8 cellular contexts compared by ENCODE assay signal in the genomic region with DNA sequence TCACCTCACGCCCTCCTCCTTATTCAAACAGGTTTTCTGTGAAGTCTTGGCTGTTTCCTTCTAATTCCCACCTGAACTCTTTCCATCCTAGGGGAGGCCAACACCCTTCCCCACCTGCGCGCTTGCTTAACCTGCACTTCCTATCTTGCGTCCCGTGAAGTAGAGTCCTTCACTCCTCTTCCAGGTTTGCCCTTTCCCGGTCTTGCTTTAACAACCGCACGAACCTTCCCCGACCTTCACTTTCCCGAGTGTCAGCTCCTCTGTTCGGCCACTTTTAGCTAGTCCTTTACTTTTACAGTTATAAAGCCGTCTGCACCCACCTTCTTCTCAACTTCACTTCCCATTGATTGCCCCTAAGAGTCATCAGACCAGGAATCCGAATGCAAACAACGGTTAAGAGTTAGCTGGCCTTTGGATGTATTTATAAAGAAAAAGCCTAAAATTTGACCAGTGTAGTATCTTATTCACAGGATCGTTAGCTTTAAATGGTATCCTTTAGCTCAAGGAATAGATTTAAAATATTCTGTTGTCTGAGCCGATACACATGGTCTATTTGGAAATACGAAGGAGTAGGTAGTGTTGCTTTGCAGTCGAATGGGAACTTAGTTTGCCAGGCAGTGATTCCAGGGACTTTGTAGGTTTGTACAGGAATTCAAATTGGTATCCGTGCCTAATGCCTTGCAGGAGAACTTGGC. TPM values are rescaled to one million over a fixed set of nuclear protein-coding genes. Genes with fewer than 3 reads are reported as not detected.
DNase-seq lines count a peak whose midpoint lies in the region; ATAC-seq, FAIRE-seq and TF ChIP-seq lines count a peak whose summit lies in the region.

No MANE protein-coding gene starts in this region.

- CTCF ChIA-PET in A673 (lab: Charles Lee) = no interaction called here
- CTCF ChIA-PET in endothelial cell of umbilical vein (lab: Charles Lee) = interaction anchor here (0.9 to 3.4 kb wide), 9 partner anchors 27 to 606 kb away, joined by 3 to 59 read pairs (median 4); partner anchors contain the start of genes DTL and INTS7

- POLR2A ChIA-PET in A673 (lab: Charles Lee; ENCODE audit: low non-redundant PET) (no interaction called here), endothelial cell of umbilical vein (lab: Charles Lee) (interaction anchor here (1.2 kb wide), 1 partner anchor 215 kb away, joined by 3 read pairs; no protein-coding TSS in a partner anchor)

- H2AFZ ChIP-seq in endothelial cell of umbilical vein (ENCODE audit: low read depth, low read length) (peak overlapping the region; percentile 77), neural cell (ENCODE audit: low read depth, low read length) (peak overlapping the region; percentile 4)

- H3K4me2 ChIP-seq in endothelial cell of umbilical vein (ENCODE audit: insufficient read depth, low read length) = peak overlapping the region; percentile 89
- H3K4me2 ChIP-seq in neural cell (ENCODE audit: low read length) = peak overlapping the region; percentile 46

- TF ChIP-seq RAD21 in neural cell (conservative IDR thresholded peaks at IDR 0.05) = no peak

- no peak for TF ChIP-seq CTCF in A673 (conservative IDR thresholded peaks at IDR 0.05; ENCODE audit: low read depth, low read length)
- TF ChIP-seq CTCF in endothelial cell of umbilical vein (IDR thresholded peaks at IDR 0.05; ENCODE audit: extremely low read depth in 1 of 2, insufficient read depth in 1 of 2, low read depth in 1 of 2, low read length in 2 of 2) = no peak
- no peak for TF ChIP-seq CTCF in neural cell (IDR thresholded peaks at IDR 0.05; ENCODE audit: poor library complexity, severe bottlenecking)

- H3K4me3 ChIP-seq in A673 (ENCODE audit: low read depth, low read length, poor library complexity, severe bottlenecking) = peak overlapping the region; percentile 93
- H3K4me3 ChIP-seq in endothelial cell of umbilical vein (replicated peaks in 1 of 3; ENCODE audit: insufficient read depth in 1 of 3, low read depth in 1 of 3, low read length in 3 of 3) = peak overlapping the region; percentile 63 to 86 (median 85)
- H3K4me3 ChIP-seq in neural cell (ENCODE audit: low read length) = peak overlapping the region; percentile 81

- H3K79me2 ChIP-seq in endothelial cell of umbilical vein (ENCODE audit: control insufficient read depth, insufficient read depth, low read length) = peaks cover 37% of the 10 kb centered on the region
- H3K79me2 ChIP-seq in neural cell (replicated peaks; ENCODE audit: insufficient read depth, low read length) = no peaks in the 10 kb centered on the region

- no peaks in the 10 kb centered on the region for H3K9me3 ChIP-seq in A673 (ENCODE audit: low read depth, low read length, poor library complexity, severe bottlenecking)
- H3K9me3 ChIP-seq in endothelial cell of umbilical vein (replicated peaks; ENCODE audit: control insufficient read depth, insufficient read depth, low read length) = no peaks in the 10 kb centered on the region
- no peaks in the 10 kb centered on the region for H3K9me3 ChIP-seq in neural cell (ENCODE audit: low read length)

- FAIRE-seq in GM18507 (lab: Jason Lieb, UNC) (peak; percentile 9), endothelial cell of umbilical vein (lab: Jason Lieb, UNC) (peak; percentile 46)

- no peaks in the 10 kb centered on the region for H3K9me2 ChIP-seq in neural cell (ENCODE audit: insufficient read depth, low read length)

- H3K27ac ChIP-seq in A673 (ENCODE audit: low read depth, low read length, poor library complexity, severe bottlenecking) (peak overlapping the region; percentile 87), endothelial cell of umbilical vein (ENCODE audit: insufficient read depth, low read depth, low read length) (peak overlapping the region; percentile 44), neural cell (ENCODE audit: low read length) (no peak overlapping the region)

- no peak for ATAC-seq in GM19463 (IDR thresholded peaks at IDR 0.05; ENCODE audit: unreplicated experiment)
- no peak for ATAC-seq in HG03135 (IDR thresholded peaks at IDR 0.05; ENCODE audit: unreplicated experiment)

- H3K36me3 ChIP-seq in A673 (ENCODE audit: insufficient read depth, low read length, poor library complexity, severe bottlenecking) (no peaks in the 10 kb centered on the region), endothelial cell of umbilical vein (ENCODE audit: control insufficient read depth in 2 of 2, extremely low read depth in 1 of 2, insufficient read depth in 2 of 2, low read length in 2 of 2) (no peaks in the 10 kb centered on the region), neural cell (ENCODE audit: insufficient read depth, low read length) (no peaks in the 10 kb centered on the region)

- BruUV-seq in A673 (replicated peaks; lab: Mats Ljungman, UMichigan) (no TSS peak), endothelial cell of umbilical vein (replicated peaks; lab: Mats Ljungman, UMichigan) (no TSS peak)

- H3K27me3 ChIP-seq in A673 (replicated peaks; ENCODE audit: insufficient read depth, low read depth, low read length, poor library complexity) (no peaks in the 10 kb centered on the region), endothelial cell of umbilical vein (ENCODE audit: control insufficient read depth in 2 of 2, insufficient read depth in 2 of 2, low read length in 2 of 2) (no peaks in the 10 kb centered on the region), neural cell (ENCODE audit: insufficient read depth, low read depth, low read length) (no peaks in the 10 kb centered on the region)

- H3K4me1 ChIP-seq in A673 (ENCODE audit: insufficient read depth, low read length, poor library complexity, severe bottlenecking) (peaks cover 28% of the 10 kb centered on the region), endothelial cell of umbilical vein (ENCODE audit: control insufficient read depth, extremely low read depth, insufficient read depth, low read length) (peaks cover 33% of the 10 kb centered on the region)

- intact Hi-C loops in A673 (cut with micrococcal nuclease; ENCODE audit: unreplicated experiment) (loop anchor here (5.0 kb wide), 1 partner anchor 609 kb away; the partner anchor contains the start of gene NEK2), endothelial cell of umbilical vein (cut with micrococcal nuclease) (no loop called here)

- DNase-seq in A673 (ENCODE audit: low spot score) (no peak), GM18507 (ENCODE audit: extremely low spot score, insufficient read length, low read depth) (no peak), SHP77 treated with DMSO at 0.1 percent for 48 hours (lab: John Stamatoyannopoulos, UW) (peak; percentile 19), endothelial cell of umbilical vein (ENCODE audit: low read depth, low spot score) (peak; percentile 59), GOT3 (lab: John Stamatoyannopoulos, UW) (no peak)

- no peaks in the 10 kb centered on the region for H3F3A ChIP-seq in neural cell (ENCODE audit: insufficient read depth, low read length, poor library complexity, severe bottlenecking)

- peak overlapping the region; percentile 66 for H3K9ac ChIP-seq in endothelial cell of umbilical vein (replicated peaks; ENCODE audit: extremely low read depth, insufficient read depth, low read length)
- peak overlapping the region; percentile 66 for H3K9ac ChIP-seq in neural cell (ENCODE audit: low read length)

- dilution Hi-C loops in endothelial cell of umbilical vein (cut with MboI; ENCODE audit: extremely low pct_ligation_motif_present, low sequenced_read_pairs) = no loop called here

- TF ChIP-seq EP300 in neural cell (conservative IDR thresholded peaks at IDR 0.05; ENCODE audit: poor library complexity, severe bottlenecking) = no peak

- H3K9me1 ChIP-seq in endothelial cell of umbilical vein (replicated peaks; ENCODE audit: control insufficient read depth, extremely low read depth, insufficient read depth, low read length) = peaks cover 2% of the 10 kb centered on the region

- H4K20me1 ChIP-seq in endothelial cell of umbilical vein (replicated peaks; ENCODE audit: control insufficient read depth, extremely low read depth, insufficient read depth, low read length) (no peaks in the 10 kb centered on the region), neural cell (ENCODE audit: insufficient read depth) (no peaks in the 10 kb centered on the region)

- TF ChIP-seq POLR2A in endothelial cell of umbilical vein (IDR thresholded peaks at IDR 0.05; ENCODE audit: low read depth, low read length) = no peak

TF ChIP-seq in endothelial cell of umbilical vein, 7 proteins besides CTCF, POLR2A, EP300 and RAD21:
- TF ChIP-seq, protein P1, sequence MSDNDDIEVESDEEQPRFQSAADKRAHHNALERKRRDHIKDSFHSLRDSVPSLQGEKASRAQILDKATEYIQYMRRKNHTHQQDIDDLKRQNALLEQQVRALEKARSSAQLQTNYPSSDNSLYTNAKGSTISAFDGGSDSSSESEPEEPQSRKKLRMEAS (IDR thresholded peaks at IDR 0.05; ENCODE audit: insufficient read depth, insufficient read length) = no peak

RNA-seq across cellular contexts. Expression of gene PPP2R5A, which starts 1.4 kb away (rescaled TPM):
- total RNA-seq in A673 (2021) (13.9 and 16.7 TPM in 2 replicates), endothelial cell of umbilical vein (27.7 and 34.5 TPM in 2 replicates)
- polyA plus RNA-seq in endothelial cell of umbilical vein (10.0 and 11.9 TPM in 2 replicates), neural cell (4.4 and 5.9 TPM in 2 replicates)
- 13.5 and 14.4 TPM in 2 replicates for polyA plus RNA-seq in endothelial cell of umbilical vein (2011; cell fraction: cytosol; rRNA removed)
- 14.6 and 16.5 TPM in 2 replicates for polyA plus RNA-seq in endothelial cell of umbilical vein (2011; cell fraction: nucleus; rRNA removed)
- 10.4 and 12.0 TPM in 2 replicates for polyA plus RNA-seq in endothelial cell of umbilical vein (2012)
- polyA minus RNA-seq in endothelial cell of umbilical vein (7.4 and 8.9 TPM in 2 replicates), neural cell (3.5 and 3.7 TPM in 2 replicates)
- 15.0 TPM for polyA minus RNA-seq in endothelial cell of umbilical vein (2011; cell fraction: cytosol; rRNA and poly(A)+ RNA removed)
- 8.8 and 9.0 TPM in 2 replicates for polyA minus RNA-seq in endothelial cell of umbilical vein (2011; cell fraction: nucleus; rRNA and poly(A)+ RNA removed)

Comparison
In these comparisons a context has a peak if more than half of its experiments do, and no peak if none do; other contexts are left out.
1. DNase-seq: peak in SHP77 treated with DMSO at 0.1 percent for 48 hours (single experiment) and endothelial cell of umbilical vein (single experiment); none in A673 (single experiment), GM18507 (single experiment) and GOT3 (single experiment).
2. Peak in every context shown above with its lines, with median percentiles within 50 percentile points of each other: H3K4me3 ChIP-seq.